ENCODE assay signal across 20 cellular contexts in the genomic region with DNA sequence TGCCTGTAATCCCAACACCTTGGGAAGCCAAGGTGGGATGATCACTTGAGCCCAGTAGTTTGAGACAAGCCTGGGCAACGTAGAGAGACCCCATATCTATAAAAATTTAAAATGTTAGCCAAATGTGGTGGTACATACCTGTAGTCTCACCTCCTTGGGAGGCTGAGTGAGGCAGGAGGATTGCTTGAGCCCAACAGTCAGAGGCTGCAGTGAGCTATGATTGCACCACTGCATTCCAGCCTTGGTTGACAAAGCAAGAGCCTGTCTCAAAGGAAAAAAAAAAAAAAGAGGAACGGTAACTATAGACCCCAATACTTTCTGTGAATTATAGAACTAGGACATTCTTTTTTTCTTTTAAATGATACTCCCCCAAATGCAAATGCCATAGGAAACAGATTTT. TPM values are rescaled to one million over a fixed set of nuclear protein-coding genes. Genes with fewer than 3 reads are reported as not detected.
DNase-seq lines count a peak whose midpoint lies in the region; ATAC-seq and TF ChIP-seq lines count a peak whose summit lies in the region.
"Had no signal": no experiment of that assay in that cellular context is flagged by ENCODE, and none has a peak within 500 bp of the region (broad histone marks: within the 10 kb centered on the region; RNA-seq: fewer than 3 reads in every experiment).

No MANE protein-coding gene starts in this region.

- no TSS peak for BruUV-seq in HCT116 (replicated peaks; lab: Mats Ljungman, UMichigan)

- no peak for ATAC-seq in HCT116
- ATAC-seq in GM21447 (IDR thresholded peaks at IDR 0.05; ENCODE audit: unreplicated experiment), result no peak
- no peak for ATAC-seq in psoas muscle

- no peaks in the 10 kb centered on the region; a peak in 1 of 4 replicates for H3K9me3 ChIP-seq in HCT116 (ENCODE audit: control insufficient read depth in 1 of 2, insufficient read depth in 1 of 2, low read depth in 1 of 2, low read length in 2 of 2)
- H3K9me3 ChIP-seq in mucosa of rectum (ENCODE audit: control insufficient read depth in 2 of 2, low read length in 2 of 2), result no peaks in the 10 kb centered on the region
- no peaks in the 10 kb centered on the region for H3K9me3 ChIP-seq in psoas muscle

- H3K4me2 ChIP-seq in HCT116 (ENCODE audit: low read length), result peak overlapping the region; percentile 13; the same call in 1 of the 2 replicates

- TF ChIP-seq POLR2A in HCT116 (IDR thresholded peaks at IDR 0.05; ENCODE audit: borderline replicate concordance, extremely low read depth, insufficient read depth, insufficient read length), result no peak
- no peak for TF ChIP-seq POLR2A in lower leg skin (IDR thresholded peaks at IDR 0.05)

- DNase-seq in HCT116 (ENCODE audit: low read depth, low spot score), result no peak
- no peak for DNase-seq in lower leg skin (ENCODE audit: low spot score in 2 of 2)
- no peak for DNase-seq in NCI-H1092 (lab: John Stamatoyannopoulos, UW)
- DNase-seq in psoas muscle, result no peak
- DNase-seq: C1 segment of cervical spinal cord; CD8-positive, alpha-beta memory T cell; DMS79 treated with DMSO at 0.1 percent for 48 hours; GF-D8; HCEC 1CT; Karpas-422; MV-4-11; NCI-H146; NCI-H2029; NCI-H446 treated with DMSO at 0.1 percent for 48 hours; NCI-H526; SHP77 treated with DMSO at 0.1 percent for 48 hours had no signal

- TF ChIP-seq RAD21 in HCT116 (IDR thresholded peaks at IDR 0.05; ENCODE audit: low read depth), result no peak

- H3K27me3 ChIP-seq in HCT116 (ENCODE audit: insufficient read depth, low read length), result no peaks in the 10 kb centered on the region
- H3K27me3 ChIP-seq in mucosa of rectum (ENCODE audit: control insufficient read depth in 2 of 2, insufficient read depth in 2 of 2, low read length in 2 of 2), result peaks cover 0 to 5% of the 10 kb centered on the region in 2 donors
- peaks cover 0 to 21% (median 0%) of the 10 kb centered on the region in 3 donors for H3K27me3 ChIP-seq in psoas muscle (ENCODE audit: insufficient read depth in 3 of 3, low read length in 2 of 3)

- 43 to 56% methylated on average over 2 of the region's 2 CpGs for WGBS in lower leg skin, 2 donors
- WGBS in psoas muscle, 3 donors, result 59 to 62% (median 60%) methylated on average over 2 of the region's 2 CpGs

- POLR2A ChIA-PET in HCT116 (lab: Charles Lee), result interaction anchor here (1.0 kb wide), 1 partner anchor 22 kb away, joined by 3 read pairs; no protein-coding TSS in a partner anchor

- H3K27ac ChIP-seq in HCT116 (ENCODE audit: low read depth, low read length), result no peak overlapping the region
- H3K27ac ChIP-seq in VCaP, result peak overlapping the region; percentile 94
- H3K27ac ChIP-seq in mucosa of rectum (ENCODE audit: low read depth in 2 of 2, low read length in 2 of 2), result peak overlapping the region; percentile 67 to 78
- no peak overlapping the region for H3K27ac ChIP-seq in psoas muscle
- H3K27ac ChIP-seq: HL-60 had no signal

- RAD21 ChIA-PET in HCT116 (lab: Charles Lee; ENCODE audit: low non-redundant PET in 1 of 2, low total read pairs in 2 of 2, uncharacterized antibody in 2 of 2, unreplicated experiment in 2 of 2), result no interaction called here

- H3K79me2 ChIP-seq in HCT116 (ENCODE audit: insufficient read depth, low read length), result peaks cover 6% of the 10 kb centered on the region; the same call in 1 of the 2 replicates

- peaks cover 36 to 93% of the 10 kb centered on the region in 2 experiments for H3K4me1 ChIP-seq in HCT116 (ENCODE audit: control insufficient read depth in 1 of 2, insufficient read depth in 2 of 2, low read length in 2 of 2)
- peaks cover 19 to 38% of the 10 kb centered on the region in 2 donors for H3K4me1 ChIP-seq in mucosa of rectum (ENCODE audit: control insufficient read depth in 2 of 2, insufficient read depth in 2 of 2, low read length in 2 of 2)
- no peaks in the 10 kb centered on the region for H3K4me1 ChIP-seq in psoas muscle

- intact Hi-C loops in HCT116 (cut with micrococcal nuclease) (loop anchor here (5.0 kb wide), 1 partner anchor 106 kb away; a partner anchor contains a TSS), lower leg skin (cut with DNase I; ENCODE audit: low total_unique reads) (no loop called here), psoas muscle (cut with DNase I) (no loop called here)

- no peak overlapping the region for H2AFZ ChIP-seq in HCT116 (ENCODE audit: low read depth, low read length, poor library complexity, severe bottlenecking)

- H4K20me1 ChIP-seq in HCT116 (ENCODE audit: insufficient read depth), result no peaks in the 10 kb centered on the region

- H3K4me3 ChIP-seq in HCT116 (replicated peaks in 1 of 2; ENCODE audit: low read depth in 1 of 2, low read length in 2 of 2) (no peak overlapping the region), mucosa of rectum (ENCODE audit: low read length in 2 of 2) (no peak overlapping the region), lower leg skin (ENCODE audit: low read depth, poor library complexity, severe bottlenecking) (no peak overlapping the region), psoas muscle (no peak overlapping the region)

- TF ChIP-seq CTCF in HCT116 (IDR thresholded peaks at IDR 0.05 in 2 of 3, conservative IDR thresholded peaks at IDR 0.05 in 1 of 3; ENCODE audit: borderline replicate concordance in 1 of 3, insufficient read depth in 1 of 3, low read depth in 2 of 3, low read length in 2 of 3), result no peak
- no peak for TF ChIP-seq CTCF in VCaP (conservative IDR thresholded peaks at IDR 0.05)
- TF ChIP-seq CTCF in lower leg skin (IDR thresholded peaks at IDR 0.05), result no peak
- no peak for TF ChIP-seq CTCF in psoas muscle (IDR thresholded peaks at IDR 0.05)

- H3K9me2 ChIP-seq in HCT116 (ENCODE audit: insufficient read depth), result no peaks in the 10 kb centered on the region

- CTCF ChIA-PET in HCT116 (lab: Charles Lee), result interaction anchor here (0.9 to 1.1 kb wide), 2 partner anchors 15 to 87 kb away, joined by 3 to 4 read pairs; no protein-coding TSS in a partner anchor

- H3K36me3 ChIP-seq in HCT116 (ENCODE audit: control insufficient read depth in 1 of 2, insufficient read depth in 2 of 2, low read length in 2 of 2), result 0 out of 4 replicates have a peak, but pooled peaks cover 0 to 3% of the 10 kb centered on the region in 2 experiments
- H3K36me3 ChIP-seq in mucosa of rectum (ENCODE audit: control insufficient read depth in 2 of 2, insufficient read depth in 2 of 2, low read length in 2 of 2), result peaks cover 0 to 3% of the 10 kb centered on the region in 2 donors
- H3K36me3 ChIP-seq in psoas muscle (ENCODE audit: insufficient read depth in 1 of 2, low read depth in 1 of 2), result no peaks in the 10 kb centered on the region

- H3K9ac ChIP-seq in HCT116 (ENCODE audit: low read length), result no peak overlapping the region
- peak overlapping the region in 1 of 2 donors; percentile 36 for H3K9ac ChIP-seq in mucosa of rectum (ENCODE audit: low read depth in 1 of 2, low read length in 2 of 2)

TF ChIP-seq in HCT116, 20 proteins besides CTCF, POLR2A, EP300 and RAD21 (continues in another document):
- TF ChIP-seq, protein P1, sequence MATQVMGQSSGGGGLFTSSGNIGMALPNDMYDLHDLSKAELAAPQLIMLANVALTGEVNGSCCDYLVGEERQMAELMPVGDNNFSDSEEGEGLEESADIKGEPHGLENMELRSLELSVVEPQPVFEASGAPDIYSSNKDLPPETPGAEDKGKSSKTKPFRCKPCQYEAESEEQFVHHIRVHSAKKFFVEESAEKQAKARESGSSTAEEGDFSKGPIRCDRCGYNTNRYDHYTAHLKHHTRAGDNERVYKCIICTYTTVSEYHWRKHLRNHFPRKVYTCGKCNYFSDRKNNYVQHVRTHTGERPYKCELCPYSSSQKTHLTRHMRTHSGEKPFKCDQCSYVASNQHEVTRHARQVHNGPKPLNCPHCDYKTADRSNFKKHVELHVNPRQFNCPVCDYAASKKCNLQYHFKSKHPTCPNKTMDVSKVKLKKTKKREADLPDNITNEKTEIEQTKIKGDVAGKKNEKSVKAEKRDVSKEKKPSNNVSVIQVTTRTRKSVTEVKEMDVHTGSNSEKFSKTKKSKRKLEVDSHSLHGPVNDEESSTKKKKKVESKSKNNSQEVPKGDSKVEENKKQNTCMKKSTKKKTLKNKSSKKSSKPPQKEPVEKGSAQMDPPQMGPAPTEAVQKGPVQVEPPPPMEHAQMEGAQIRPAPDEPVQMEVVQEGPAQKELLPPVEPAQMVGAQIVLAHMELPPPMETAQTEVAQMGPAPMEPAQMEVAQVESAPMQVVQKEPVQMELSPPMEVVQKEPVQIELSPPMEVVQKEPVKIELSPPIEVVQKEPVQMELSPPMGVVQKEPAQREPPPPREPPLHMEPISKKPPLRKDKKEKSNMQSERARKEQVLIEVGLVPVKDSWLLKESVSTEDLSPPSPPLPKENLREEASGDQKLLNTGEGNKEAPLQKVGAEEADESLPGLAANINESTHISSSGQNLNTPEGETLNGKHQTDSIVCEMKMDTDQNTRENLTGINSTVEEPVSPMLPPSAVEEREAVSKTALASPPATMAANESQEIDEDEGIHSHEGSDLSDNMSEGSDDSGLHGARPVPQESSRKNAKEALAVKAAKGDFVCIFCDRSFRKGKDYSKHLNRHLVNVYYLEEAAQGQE (IDR thresholded peaks at IDR 0.05; ENCODE audit: low read depth), result no peak
- TF ChIP-seq CEBPB (IDR thresholded peaks at IDR 0.05; ENCODE audit: low read depth) (no peak), JUND (IDR thresholded peaks at IDR 0.05) (no peak), POLR2AphosphoS5 (IDR thresholded peaks at IDR 0.05; ENCODE audit: low read depth, low read length) (no peak), SRF (IDR thresholded peaks at IDR 0.05; ENCODE audit: low read depth) (no peak), CBX3 (IDR thresholded peaks at IDR 0.05; ENCODE audit: low read depth) (no peak), SIN3A (IDR thresholded peaks at IDR 0.05; ENCODE audit: low read depth) (no peak), YY1 (IDR thresholded peaks at IDR 0.05; ENCODE audit: extremely low read depth, insufficient replicate concordance, low read depth, low read length) (no peak), FOSL1 (IDR thresholded peaks at IDR 0.05; ENCODE audit: low read depth) (no peak), EZH2 (IDR thresholded peaks at IDR 0.05) (no peak), ZFX (IDR thresholded peaks at IDR 0.05) (no peak), TCF7L2 (IDR thresholded peaks at IDR 0.05; ENCODE audit: borderline replicate concordance, extremely low read depth, insufficient read depth, insufficient read length) (no peak), EGR1 (IDR thresholded peaks at IDR 0.05; ENCODE audit: low read depth) (no peak), EZH2phosphoT487 (IDR thresholded peaks at IDR 0.05; ENCODE audit: borderline replicate concordance) (no peak), ELF1 (IDR thresholded peaks at IDR 0.05; ENCODE audit: borderline replicate concordance, low read depth) (no peak)
- TF ChIP-seq, protein P2, sequence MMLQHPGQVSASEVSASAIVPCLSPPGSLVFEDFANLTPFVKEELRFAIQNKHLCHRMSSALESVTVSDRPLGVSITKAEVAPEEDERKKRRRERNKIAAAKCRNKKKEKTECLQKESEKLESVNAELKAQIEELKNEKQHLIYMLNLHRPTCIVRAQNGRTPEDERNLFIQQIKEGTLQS (IDR thresholded peaks at IDR 0.05), result no peak

RNA-seq across cellular contexts. Expression of a gene that starts 1.8 kb away (rescaled TPM):
- total RNA-seq in HCT116 (2021; ENCODE audit: unreplicated experiment), result 15.7 TPM
- polyA plus RNA-seq in HCT116 (2012), result 11.9 and 12.7 TPM in 2 replicates
- 1 to 10 TPM in 3 of 4 donors, under 1 TPM in 1; 0.80 to 1.8 (median 1.2) TPM for total RNA-seq in lower leg skin
- total RNA-seq in psoas muscle, result not detected
- polyA plus RNA-seq in psoas muscle, result under 1 TPM in 2 of 3 donors, not detected in 1; 0.01 to 0.04 TPM
- total RNA-seq: CD8-positive, alpha-beta memory T cell had no signal
- polyA plus RNA-seq: CD8-positive, alpha-beta memory T cell had no signal

Comparison
In these comparisons a context has a peak if more than half of its experiments do, and no peak if none do; other contexts are left out.
1. H3K27ac ChIP-seq: peak in VCaP (single experiment) and mucosa of rectum (2 of 2); none in HCT116 (single experiment) and psoas muscle (single experiment).